12 cellular contexts compared by ENCODE assay signal in genomic region chr13:95239293-95239692, GRCh38.
DNase-seq lines count a peak whose midpoint lies in the region; ATAC-seq and TF ChIP-seq lines count a peak whose summit lies in the region.
"Had no signal": no experiment of that assay in that cellular context is flagged by ENCODE, and none has a peak within 500 bp of the region (broad histone marks: within the 10 kb centered on the region; RNA-seq: fewer than 3 reads in every experiment).

No MANE protein-coding gene starts in this region.

- H3K9me3 Mint-ChIP-seq in nephron progenitor cell = no peaks in the 10 kb centered on the region
- H3K9me3 Mint-ChIP-seq: naive thymus-derived CD8-positive, alpha-beta T cell had no signal

- ATAC-seq in GM19351 (IDR thresholded peaks at IDR 0.05; ENCODE audit: unreplicated experiment) (peak; percentile 67), HG02798 (IDR thresholded peaks at IDR 0.05; ENCODE audit: poor library complexity, unreplicated experiment) (peak; percentile 57), HG03196 (IDR thresholded peaks at IDR 0.05; ENCODE audit: unreplicated experiment) (no peak), right cardiac atrium (no peak), SK-N-SH treated with all-trans-retinoic acid at 6 μM for 48 hours (no peak)
- ATAC-seq: naive thymus-derived CD8-positive, alpha-beta T cell had no signal

- H3K36me3 Mint-ChIP-seq in nephron progenitor cell (ENCODE audit: low read depth) = peaks cover 16% of the 10 kb centered on the region

- no peaks in the 10 kb centered on the region for H3K27me3 Mint-ChIP-seq in nephron progenitor cell (ENCODE audit: low read depth, poor library complexity)
- H3K27me3 Mint-ChIP-seq: naive thymus-derived CD8-positive, alpha-beta T cell had no signal

- H3K27me3 ChIP-seq in right cardiac atrium (ENCODE audit: control insufficient read depth, insufficient read depth) = no peaks in the 10 kb centered on the region
- H3K27me3 ChIP-seq: transverse colon had no signal

- DNase-seq in MV-4-11 (lab: John Stamatoyannopoulos, UW) (peak; percentile 77), nephron progenitor cell (no peak), NCI-H1694 (lab: John Stamatoyannopoulos, UW) (no peak), right cardiac atrium (no peak)
- DNase-seq: DMS79 treated with DMSO at 0.1 percent for 48 hours; naive thymus-derived CD8-positive, alpha-beta T cell; stimulated activated CD4-positive, alpha-beta T cell treated with anti-CD3 and anti-CD28 coated beads, Interleukin-4, amount 100 ng/mL, for 1 hour; transverse colon had no signal

- 73% methylated on average over 2 of the region's 2 CpGs for WGBS in right cardiac atrium

- intact Hi-C loops in right cardiac atrium (cut with DNase I) = no loop called here

- no peaks in the 10 kb centered on the region for H3K4me1 ChIP-seq in right cardiac atrium (ENCODE audit: control insufficient read depth, insufficient read depth, low read length)

- TF ChIP-seq CTCF in nephron progenitor cell (IDR thresholded peaks at IDR 0.05) = no peak

- H3K4me1 Mint-ChIP-seq in nephron progenitor cell = peaks cover 20% of the 10 kb centered on the region

- H3K9me3 ChIP-seq in right cardiac atrium (ENCODE audit: control insufficient read depth, low read length) = peaks cover 2% of the 10 kb centered on the region
- H3K9me3 ChIP-seq: transverse colon had no signal

- no peak overlapping the region for H3K27ac ChIP-seq in right cardiac atrium (ENCODE audit: low read length)

- H3K27ac Mint-ChIP-seq in nephron progenitor cell = peak overlapping the region; percentile 36

- no peak overlapping the region for H3K4me3 Mint-ChIP-seq in nephron progenitor cell
- H3K4me3 Mint-ChIP-seq: naive thymus-derived CD8-positive, alpha-beta T cell had no signal

- no peak overlapping the region for H3K4me3 ChIP-seq in right cardiac atrium (ENCODE audit: low read length)
- H3K4me3 ChIP-seq: transverse colon had no signal

TF ChIP-seq in SK-N-SH treated with all-trans-retinoic acid at 6 μM for 48 hours, 23 proteins besides CTCF, POLR2A, EP300 and RAD21:
- TF ChIP-seq ZFP3 (CRISPR knock-in tag; IDR thresholded peaks at IDR 0.05) (no peak), ZNF565 (CRISPR knock-in tag; conservative IDR thresholded peaks at IDR 0.05; ENCODE audit: low read depth) (no peak), ZFP30 (CRISPR knock-in tag; IDR thresholded peaks at IDR 0.05) (no peak), TOX (CRISPR knock-in tag; IDR thresholded peaks at IDR 0.05; ENCODE audit: borderline replicate concordance) (no peak), CSDC2 (CRISPR knock-in tag; IDR thresholded peaks at IDR 0.05) (no peak), ISL1 (CRISPR knock-in tag; IDR thresholded peaks at IDR 0.05) (no peak), BACH2 (CRISPR knock-in tag; IDR thresholded peaks at IDR 0.05; ENCODE audit: borderline replicate concordance) (no peak), ZNF70 (CRISPR knock-in tag; IDR thresholded peaks at IDR 0.05) (no peak), RARB (CRISPR knock-in tag; IDR thresholded peaks at IDR 0.05) (no peak), CSRNP3 (CRISPR knock-in tag; IDR thresholded peaks at IDR 0.05) (no peak), POU6F1 (CRISPR knock-in tag; IDR thresholded peaks at IDR 0.05; ENCODE audit: borderline replicate concordance, low read depth) (no peak), PPARA (CRISPR knock-in tag; IDR thresholded peaks at IDR 0.05; ENCODE audit: borderline replicate concordance) (no peak), TCF4 (CRISPR knock-in tag; IDR thresholded peaks at IDR 0.05; ENCODE audit: borderline replicate concordance) (no peak), CREB5 (CRISPR knock-in tag; IDR thresholded peaks at IDR 0.05; ENCODE audit: low read depth) (no peak), ZNF8 (CRISPR knock-in tag; IDR thresholded peaks at IDR 0.05) (no peak), ZC3H10 (CRISPR knock-in tag; IDR thresholded peaks at IDR 0.05) (no peak)
TF ChIP-seq in SK-N-SH treated with all-trans-retinoic acid at 6 μM for 48 hours: peak in this region for 0.

Comparison
In these comparisons a context has a peak if more than half of its experiments do, and no peak if none do; other contexts are left out.
1. ATAC-seq: peak in GM19351 (single experiment) and HG02798 (single experiment); none in HG03196 (single experiment), right cardiac atrium (0 of 2) and SK-N-SH treated with all-trans-retinoic acid at 6 μM for 48 hours (single experiment).